20 cellular contexts compared by ENCODE assay signal in genomic region chr9:16816006-16816405, GRCh38. TPM values are rescaled to one million over a fixed set of nuclear protein-coding genes. Genes with fewer than 3 reads are reported as not detected.
"Had no signal": no experiment of that assay in that cellular context is flagged by ENCODE, and none has a peak within 500 bp of the region (broad histone marks: within the 10 kb centered on the region; RNA-seq: fewer than 3 reads in every experiment).

No MANE protein-coding gene starts in this region.

- H3K27me3 ChIP-seq: foreskin keratinocyte, neutrophil, sigmoid colon, stomach had no signal

- ATAC-seq: activated CD8-positive, alpha-beta memory T cell treated with anti-CD3 and anti-CD28 coated beads, Interleukin-2, amount 10 ng/mL, durations not matched to agents 7 days and 5 days; foreskin keratinocyte; left colon; lower lobe of right lung; natural killer cell; stimulated activated effector memory CD8-positive, alpha-beta T cell treated with anti-CD3 and anti-CD28 coated beads, Interleukin-12 subunit alpha, Interleukin-12 subunit beta, amount 100 ng/mL, for 72 hours had no signal

- H3K4me3 ChIP-seq: lower lobe of right lung, sigmoid colon, stomach had no signal

- H3K9me3 ChIP-seq: lower lobe of right lung, neutrophil, sigmoid colon, stomach had no signal

- H3K36me3 ChIP-seq: lower lobe of right lung, neutrophil, sigmoid colon, stomach had no signal

- H3K4me1 ChIP-seq: foreskin keratinocyte, lower lobe of right lung had no signal

- H3K27ac ChIP-seq: foreskin keratinocyte, lower lobe of right lung, neutrophil, parathyroid adenoma, stomach had no signal

- H3K9ac ChIP-seq: parathyroid adenoma had no signal

- DNase-seq: activated B cell treated with CpG ODN at 0.5 μM for 24 hours; activated CD4-positive, alpha-beta memory T cell treated with anti-CD3 and anti-CD28 coated beads for 36 hours; activated CD4-positive, alpha-beta T cell treated with anti-CD3 and anti-CD28 coated beads for 4 hours; activated CD8-positive, alpha-beta memory T cell treated with anti-CD3 and anti-CD28 coated beads, Interleukin-2, amount 10 ng/mL, durations not matched to agents 7 days and 5 days; activated naive CD4-positive, alpha-beta T cell; activated naive CD8-positive, alpha-beta T cell treated with anti-CD3 and anti-CD28 coated beads, Interleukin-2, amount 10 ng/mL, durations not matched to agents 7 days and 5 days; amygdala; caudate nucleus; endodermal cell; foreskin keratinocyte; hippocampal formation; left colon; lower lobe of right lung; natural killer cell; sigmoid colon; stimulated activated CD4-positive, alpha-beta T cell treated with anti-CD3 and anti-CD28 coated beads, Interleukin-4, amount 100 ng/mL, for 24 hours; stomach had no signal

RNA-seq across cellular contexts. Expression of gene BNC2, which starts 54.5 kb away (rescaled TPM):
- total RNA-seq: activated B cell treated with CpG ODN at 0.5 μM for 24 hours; activated CD4-positive, alpha-beta memory T cell treated with anti-CD3 and anti-CD28 coated beads for 36 hours; activated CD8-positive, alpha-beta memory T cell treated with anti-CD3 and anti-CD28 coated beads, Interleukin-2, amount 10 ng/mL, durations not matched to agents 7 days and 5 days; activated naive CD8-positive, alpha-beta T cell treated with anti-CD3 and anti-CD28 coated beads, Interleukin-2, amount 10 ng/mL, durations not matched to agents 7 days and 5 days had no signal
